1 cellular context compared by ENCODE assay signal in the genomic region with DNA sequence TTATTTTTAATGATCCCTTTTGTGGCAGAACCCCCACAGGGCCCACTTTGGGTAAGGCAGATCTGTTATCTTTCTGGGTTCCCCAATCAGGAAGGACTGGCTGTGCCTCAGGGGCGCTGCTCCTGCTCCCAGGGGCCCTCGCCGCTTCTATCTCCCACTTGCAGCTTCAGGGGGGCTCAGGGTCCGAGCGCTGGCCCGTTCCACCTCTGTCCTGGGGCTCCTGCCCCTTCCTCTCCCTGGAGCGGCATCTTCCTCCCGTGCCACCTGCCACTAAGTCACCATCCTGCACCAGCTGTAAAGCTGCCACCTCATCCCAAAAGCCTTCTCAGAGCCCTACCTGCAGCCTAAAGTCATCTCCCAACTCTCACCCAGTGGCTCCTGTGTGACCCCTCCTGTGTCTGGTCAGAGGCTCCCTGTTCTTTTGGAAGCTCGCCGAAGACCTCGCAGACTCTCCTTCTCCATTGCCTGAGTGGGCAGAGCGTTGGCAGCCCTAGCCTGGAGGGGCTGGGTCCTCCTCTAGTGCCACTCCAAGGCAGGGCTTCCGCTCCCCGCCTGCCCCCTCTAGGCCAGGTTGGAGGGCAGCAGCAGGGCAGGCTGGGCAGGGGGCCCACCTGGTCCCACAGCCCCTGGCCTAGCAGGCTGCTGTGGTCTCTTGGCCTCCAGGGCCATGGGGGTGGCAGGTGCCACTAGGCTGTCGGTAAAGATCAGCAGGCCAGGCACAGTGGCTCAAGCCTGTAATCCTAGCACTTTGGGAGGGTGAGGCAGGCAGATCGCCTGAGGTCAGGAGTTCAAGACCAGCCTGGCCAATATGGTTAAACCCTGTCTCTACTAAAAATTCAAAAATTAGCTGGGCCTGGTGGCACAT.
TF ChIP-seq lines count a peak whose summit lies in the region.

No MANE protein-coding gene starts in this region.

TF ChIP-seq in HEK293T, 16 proteins besides CTCF, POLR2A, EP300 and RAD21 (continued from another document):
- TF ChIP-seq FOXA1 (IDR thresholded peaks at IDR 0.05) (no peak), L3MBTL2 (conservative IDR thresholded peaks at IDR 0.05) (no peak), TARDBP (IDR thresholded peaks at IDR 0.05) (no peak), ELF4 (IDR thresholded peaks at IDR 0.05) (no peak)
